Comparison of ENCODE assay signal across 22 cellular contexts in the genomic region with DNA sequence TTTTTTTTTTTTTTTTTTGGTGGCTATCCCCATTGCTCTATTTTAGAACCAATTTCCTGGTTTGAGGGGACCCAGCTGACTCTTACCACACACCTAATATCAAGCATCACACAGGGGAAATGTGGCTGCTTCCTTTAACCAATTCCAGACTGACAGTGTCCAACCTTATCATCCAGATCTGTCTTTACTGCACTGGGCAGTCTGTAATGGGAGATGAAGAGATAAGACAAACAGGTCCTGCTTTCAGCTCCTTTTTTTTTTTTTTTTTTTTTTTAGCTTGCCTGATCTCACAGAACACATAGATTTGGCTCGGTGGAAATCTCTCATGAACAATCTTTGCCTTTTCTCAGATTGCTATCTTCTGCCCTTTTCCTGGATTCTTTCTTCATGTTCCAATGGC.
"Had no signal": no experiment of that assay in that cellular context is flagged by ENCODE, and none has a peak within 500 bp of the region (broad histone marks: within the 10 kb centered on the region; RNA-seq: fewer than 3 reads in every experiment).

No MANE protein-coding gene starts in this region.

- H3K36me3 ChIP-seq: SJSA1 had no signal

- H3K4me2 ChIP-seq: SK-N-SH had no signal

- H3K9me3 ChIP-seq: SJSA1, SK-N-SH had no signal

- H3K27me3 ChIP-seq: SJSA1 had no signal

- H3K4me3 ChIP-seq: SJSA1 had no signal

- H3K9me2 ChIP-seq: SK-N-SH had no signal

- H3K9ac ChIP-seq: SK-N-SH had no signal

- DNase-seq: IMR-90, Karpas-422, KG1, MM.1S, NCI-H1092 treated with DMSO at 0.1 percent for 48 hours, NCI-H1436, NCI-H187, NCI-H2029, NCI-H2081 treated with DMSO at 0.1 percent for 48 hours, NCI-H2171, NCI-H226, NCI-H446, NCI-H510A, NCI-H524 treated with DMSO at 0.1 percent for 48 hours, NCI-H69, NCI-H774, PC-3, Right ventricle myocardium superior, SIG-M5, SK-N-SH, SW 1271 had no signal

- H3K27ac ChIP-seq: SJSA1 had no signal

- H3K4me1 ChIP-seq: SJSA1 had no signal
